In genomic region chr5:1750469-1750868, GRCh38 we compare ENCODE assay signal across 29 cellular contexts. TPM values are rescaled to one million over a fixed set of nuclear protein-coding genes. Genes with fewer than 3 reads are reported as not detected.
DNase-seq lines count a peak whose midpoint lies in the region; ATAC-seq and TF ChIP-seq lines count a peak whose summit lies in the region.
"Had no signal": no experiment of that assay in that cellular context is flagged by ENCODE, and none has a peak within 500 bp of the region (broad histone marks: within the 10 kb centered on the region; RNA-seq: fewer than 3 reads in every experiment).

No MANE protein-coding gene starts in this region.

- H3K27ac ChIP-seq in endodermal cell (ENCODE audit: low read depth, low read length) (no peak overlapping the region), osteoblast (ENCODE audit: low read depth, low read length) (no peak overlapping the region), aorta (ENCODE audit: low read depth in 1 of 2, low read length in 2 of 2) (no peak overlapping the region)
- H3K27ac ChIP-seq: A549, pancreas, right atrium auricular region, vagina had no signal

- H3K4me1 ChIP-seq in endodermal cell (ENCODE audit: control insufficient read depth, insufficient read depth, low read length) (no peaks in the 10 kb centered on the region), osteoblast (ENCODE audit: insufficient read depth, low read length) (no peaks in the 10 kb centered on the region), aorta (ENCODE audit: control insufficient read depth in 1 of 2, insufficient read depth in 2 of 2, low read length in 2 of 2) (no peaks in the 10 kb centered on the region)
- H3K4me1 ChIP-seq: A549, HAP-1, pancreas, right atrium auricular region, vagina had no signal

- H3K27me3 ChIP-seq in endodermal cell (ENCODE audit: control insufficient read depth, insufficient read depth, low read length, poor library complexity, severe bottlenecking) (no peaks in the 10 kb centered on the region), osteoblast (ENCODE audit: insufficient read depth, low read length) (no peaks in the 10 kb centered on the region), aorta (ENCODE audit: control insufficient read depth in 1 of 2, insufficient read depth in 2 of 2, low read length in 1 of 2) (no peaks in the 10 kb centered on the region)
- H3K27me3 ChIP-seq: pancreas, right atrium auricular region, vagina had no signal

- H3K36me3 Mint-ChIP-seq in activated naive CD8-positive, alpha-beta T cell treated with anti-CD3 and anti-CD28 coated beads, Interleukin-2, amount 10 ng/mL, durations not matched to agents 7 days and 5 days, result no peaks in the 10 kb centered on the region
- no peaks in the 10 kb centered on the region for H3K36me3 Mint-ChIP-seq in activated naive CD8-positive, alpha-beta T cell treated with anti-CD3 and anti-CD28 coated beads, Interleukin-2, amount 50 U/mL, for 24 hours (ENCODE audit: low read depth)
- H3K36me3 Mint-ChIP-seq in endodermal cell (ENCODE audit: low read depth), result no peaks in the 10 kb centered on the region
- H3K36me3 Mint-ChIP-seq: CD8-positive, alpha-beta memory T cell; IgD-negative memory B cell; stimulated activated effector memory CD8-positive, alpha-beta T cell treated with anti-CD3 and anti-CD28 coated beads, Interleukin-12 subunit alpha, Interleukin-12 subunit beta, amount 100 ng/mL, for 72 hours had no signal

- no peak for TF ChIP-seq CTCF in endodermal cell (conservative IDR thresholded peaks at IDR 0.05)
- no peak for TF ChIP-seq CTCF in osteoblast (IDR thresholded peaks at IDR 0.05; ENCODE audit: extremely low read depth, low read depth, low read length)

- no peak for ATAC-seq in activated naive CD8-positive, alpha-beta T cell treated with anti-CD3 and anti-CD28 coated beads, Interleukin-2, amount 10 ng/mL, durations not matched to agents 7 days and 5 days (ENCODE audit: low read depth)
- no peak for ATAC-seq in activated naive CD8-positive, alpha-beta T cell treated with anti-CD3 and anti-CD28 coated beads, Interleukin-2, amount 50 U/mL, for 24 hours
- no peak for ATAC-seq in aorta (ENCODE audit: low FRiP score)
- ATAC-seq: mucosa of descending colon; Panc1; pancreas; stimulated activated effector memory CD8-positive, alpha-beta T cell treated with anti-CD3 and anti-CD28 coated beads, Interleukin-12 subunit alpha, Interleukin-12 subunit beta, amount 100 ng/mL, for 72 hours had no signal

- H3K36me3 ChIP-seq in endodermal cell (ENCODE audit: control insufficient read depth, insufficient read depth, low read length), result no peaks in the 10 kb centered on the region
- H3K36me3 ChIP-seq in osteoblast (ENCODE audit: insufficient read depth, low read length), result no peaks in the 10 kb centered on the region
- no peaks in the 10 kb centered on the region for H3K36me3 ChIP-seq in aorta (ENCODE audit: control insufficient read depth in 1 of 2, insufficient read depth in 2 of 2, low read length in 1 of 2)
- H3K36me3 ChIP-seq: HAP-1, pancreas, right atrium auricular region, vagina had no signal

- H3K9me3 ChIP-seq in endodermal cell (ENCODE audit: control insufficient read depth, low read length) (no peaks in the 10 kb centered on the region), osteoblast (ENCODE audit: low read depth, low read length) (no peaks in the 10 kb centered on the region), aorta (ENCODE audit: control insufficient read depth, low read length) (peaks cover 2% of the 10 kb centered on the region)
- H3K9me3 ChIP-seq: A549, HAP-1, mucosa of descending colon, pancreas, right atrium auricular region, vagina had no signal

- H3K9ac ChIP-seq in endodermal cell (ENCODE audit: extremely low read depth, low read length, poor library complexity, severe bottlenecking), result no peak overlapping the region

- no peaks in the 10 kb centered on the region for H3K79me2 ChIP-seq in osteoblast (ENCODE audit: insufficient read depth, low read length)

- H4K20me1 ChIP-seq in osteoblast (ENCODE audit: insufficient read depth, low read length), result no peaks in the 10 kb centered on the region

- POLR2A ChIA-PET in activated naive CD8-positive, alpha-beta T cell treated with anti-CD3 and anti-CD28 coated beads, Interleukin-2, amount 10 ng/mL, durations not matched to agents 7 days and 5 days (lab: Charles Lee), result no interaction called here

- no peaks in the 10 kb centered on the region for H3K4me1 Mint-ChIP-seq in activated naive CD8-positive, alpha-beta T cell treated with anti-CD3 and anti-CD28 coated beads, Interleukin-2, amount 10 ng/mL, durations not matched to agents 7 days and 5 days
- H3K4me1 Mint-ChIP-seq in activated naive CD8-positive, alpha-beta T cell treated with anti-CD3 and anti-CD28 coated beads, Interleukin-2, amount 50 U/mL, for 24 hours, result no peaks in the 10 kb centered on the region
- H3K4me1 Mint-ChIP-seq in endodermal cell, result no peaks in the 10 kb centered on the region
- H3K4me1 Mint-ChIP-seq: CD8-positive, alpha-beta memory T cell; stimulated activated effector memory CD8-positive, alpha-beta T cell treated with anti-CD3 and anti-CD28 coated beads, Interleukin-12 subunit alpha, Interleukin-12 subunit beta, amount 100 ng/mL, for 72 hours had no signal

- peak; percentile 16 for DNase-seq in activated naive CD8-positive, alpha-beta T cell treated with anti-CD3 and anti-CD28 coated beads, Interleukin-2, amount 10 ng/mL, durations not matched to agents 7 days and 5 days
- no peak for DNase-seq in activated naive CD8-positive, alpha-beta T cell treated with anti-CD3 and anti-CD28 coated beads, Interleukin-2, amount 50 U/mL, for 24 hours
- DNase-seq in endodermal cell (peak; percentile 26), osteoblast (ENCODE audit: insufficient read length, low spot score, missing footprints) (peak; percentile 29), aorta (peak; percentile 29 to 68), HT-29 (ENCODE audit: low spot score) (no peak), COR-L47 (lab: John Stamatoyannopoulos, UW) (no peak), CD1c-positive myeloid dendritic cell (ENCODE audit: extremely low spot score) (no peak)
- DNase-seq: activated CD8-positive, alpha-beta memory T cell treated with anti-CD3 and anti-CD28 coated beads, Interleukin-2, amount 50 U/mL, for 4 hours; AML-193; CD8-positive, alpha-beta memory T cell; cerebellar nuclear complex; mucosa of descending colon; NCI-H1105; NCI-H1930; NCI-H526; stimulated activated CD4-positive, alpha-beta T cell treated with anti-CD3 and anti-CD28 coated beads, Interleukin-4, amount 100 ng/mL, for 24 hours; SW 1271; T-helper 9 cell had no signal

- H3K27me3 Mint-ChIP-seq in activated naive CD8-positive, alpha-beta T cell treated with anti-CD3 and anti-CD28 coated beads, Interleukin-2, amount 10 ng/mL, durations not matched to agents 7 days and 5 days, result no peaks in the 10 kb centered on the region
- H3K27me3 Mint-ChIP-seq in activated naive CD8-positive, alpha-beta T cell treated with anti-CD3 and anti-CD28 coated beads, Interleukin-2, amount 50 U/mL, for 24 hours, result peaks cover 2% of the 10 kb centered on the region
- no peaks in the 10 kb centered on the region for H3K27me3 Mint-ChIP-seq in endodermal cell (ENCODE audit: insufficient read depth)

- H2AFZ ChIP-seq in osteoblast (ENCODE audit: low read length), result no peak overlapping the region

- H3K9me3 Mint-ChIP-seq in activated naive CD8-positive, alpha-beta T cell treated with anti-CD3 and anti-CD28 coated beads, Interleukin-2, amount 10 ng/mL, durations not matched to agents 7 days and 5 days, result no peaks in the 10 kb centered on the region
- H3K9me3 Mint-ChIP-seq in activated naive CD8-positive, alpha-beta T cell treated with anti-CD3 and anti-CD28 coated beads, Interleukin-2, amount 50 U/mL, for 24 hours, result no peaks in the 10 kb centered on the region
- no peaks in the 10 kb centered on the region for H3K9me3 Mint-ChIP-seq in endodermal cell
- H3K9me3 Mint-ChIP-seq: CD8-positive, alpha-beta memory T cell; IgD-negative memory B cell; nephron; stimulated activated effector memory CD8-positive, alpha-beta T cell treated with anti-CD3 and anti-CD28 coated beads, Interleukin-12 subunit alpha, Interleukin-12 subunit beta, amount 100 ng/mL, for 72 hours had no signal

- WGBS in endodermal cell (ENCODE audit: insufficient coverage in 1 of 2, insufficient read length in 1 of 2), 2 experiments, result 94% methylated on average over 17 of the region's 17 CpGs
- 89 to 90% methylated on average over 17 of the region's 17 CpGs for WGBS in aorta, 2 donors

- H3K4me3 ChIP-seq in endodermal cell (ENCODE audit: low read length), result no peak overlapping the region
- H3K4me3 ChIP-seq in osteoblast (ENCODE audit: insufficient read depth, low read length), result no peak overlapping the region
- H3K4me3 ChIP-seq in aorta (ENCODE audit: low read length in 2 of 2), result no peak overlapping the region
- H3K4me3 ChIP-seq: A549, HAP-1, lung, mucosa of descending colon, pancreas, right atrium auricular region, vagina had no signal

- H3K27ac Mint-ChIP-seq in activated naive CD8-positive, alpha-beta T cell treated with anti-CD3 and anti-CD28 coated beads, Interleukin-2, amount 10 ng/mL, durations not matched to agents 7 days and 5 days, result no peak overlapping the region
- H3K27ac Mint-ChIP-seq in activated naive CD8-positive, alpha-beta T cell treated with anti-CD3 and anti-CD28 coated beads, Interleukin-2, amount 50 U/mL, for 24 hours, result no peak overlapping the region
- H3K27ac Mint-ChIP-seq in endodermal cell, result no peak overlapping the region
- H3K27ac Mint-ChIP-seq: CD8-positive, alpha-beta memory T cell; IgD-negative memory B cell; nephron; stimulated activated effector memory CD8-positive, alpha-beta T cell treated with anti-CD3 and anti-CD28 coated beads, Interleukin-12 subunit alpha, Interleukin-12 subunit beta, amount 100 ng/mL, for 72 hours had no signal

- H3K4me3 Mint-ChIP-seq in activated naive CD8-positive, alpha-beta T cell treated with anti-CD3 and anti-CD28 coated beads, Interleukin-2, amount 10 ng/mL, durations not matched to agents 7 days and 5 days, result no peak overlapping the region
- no peak overlapping the region for H3K4me3 Mint-ChIP-seq in activated naive CD8-positive, alpha-beta T cell treated with anti-CD3 and anti-CD28 coated beads, Interleukin-2, amount 50 U/mL, for 24 hours
- no peak overlapping the region for H3K4me3 Mint-ChIP-seq in endodermal cell
- H3K4me3 Mint-ChIP-seq: CD8-positive, alpha-beta memory T cell; IgD-negative memory B cell; nephron; stimulated activated effector memory CD8-positive, alpha-beta T cell treated with anti-CD3 and anti-CD28 coated beads, Interleukin-12 subunit alpha, Interleukin-12 subunit beta, amount 100 ng/mL, for 72 hours had no signal

- H3K4me2 ChIP-seq in osteoblast (ENCODE audit: insufficient read depth, low read length), result no peak overlapping the region
- H3K4me2 ChIP-seq: A549 had no signal

- intact Hi-C loops in aorta (cut with DNase I), result no loop called here

RNA-seq across cellular contexts. Expression of gene MRPL36, which starts 49.2 kb away (rescaled TPM):
- 10 to 100 TPM; 47.1 to 51.2 TPM for total RNA-seq in activated naive CD8-positive, alpha-beta T cell treated with anti-CD3 and anti-CD28 coated beads, Interleukin-2, amount 10 ng/mL, durations not matched to agents 7 days and 5 days
- total RNA-seq in endodermal cell (10 to 100 TPM; 44.0 to 49.7 TPM), osteoblast (35.1 and 35.7 TPM in 2 replicates), aorta (10 to 100 TPM; 25.1 to 28.5 TPM)
- 73.8 TPM for polyA plus RNA-seq in endodermal cell (2013, experiment 1 of 2)
- polyA plus RNA-seq in endodermal cell (2013, experiment 2 of 2), result 63.7 TPM
- polyA plus RNA-seq in aorta, result 10 to 100 TPM; 49.5 to 62.2 TPM
- total RNA-seq in HT-29 (2014; rRNA removed; shearing (Covaris generic)), result 140 and 145 TPM in 2 replicates

RNA-seq across cellular contexts. Expression of gene NDUFS6, which starts 50.7 kb away (rescaled TPM):
- 10 to 100 TPM; 24.7 to 27.7 TPM for total RNA-seq in activated naive CD8-positive, alpha-beta T cell treated with anti-CD3 and anti-CD28 coated beads, Interleukin-2, amount 10 ng/mL, durations not matched to agents 7 days and 5 days
- total RNA-seq in endodermal cell (10 to 100 TPM; 47.9 to 65.2 TPM), osteoblast (19.2 and 23.9 TPM in 2 replicates), aorta (10 to 100 TPM; 16.7 to 24.2 TPM)
- polyA plus RNA-seq in endodermal cell (2013, experiment 1 of 2), result 79.9 TPM
- polyA plus RNA-seq in endodermal cell (2013, experiment 2 of 2), result 73.3 TPM
- 10 to 100 TPM; 46.6 to 64.9 TPM for polyA plus RNA-seq in aorta
- 110 and 146 TPM in 2 replicates for total RNA-seq in HT-29 (2014; rRNA removed; shearing (Covaris generic))

Comparison
In these comparisons a context has a peak if more than half of its experiments do, and no peak if none do; other contexts are left out.
1. DNase-seq: peak in activated naive CD8-positive, alpha-beta T cell treated with anti-CD3 and anti-CD28 coated beads, Interleukin-2, amount 10 ng/mL, durations not matched to agents 7 days and 5 days (single experiment), endodermal cell (single experiment), osteoblast (single experiment) and aorta (2 of 2); none in activated naive CD8-positive, alpha-beta T cell treated with anti-CD3 and anti-CD28 coated beads, Interleukin-2, amount 50 U/mL, for 24 hours (single experiment), HT-29 (single experiment), COR-L47 (single experiment) and CD1c-positive myeloid dendritic cell (single experiment).